ENCODE assay signal across 18 cellular contexts in genomic region chr2:190603374-190603773, GRCh38. TPM values are rescaled to one million over a fixed set of nuclear protein-coding genes. Genes with fewer than 3 reads are reported as not detected.
DNase-seq lines count a peak whose midpoint lies in the region; ATAC-seq, FAIRE-seq and TF ChIP-seq lines count a peak whose summit lies in the region.
"Had no signal": no experiment of that assay in that cellular context is flagged by ENCODE, and none has a peak within 500 bp of the region (broad histone marks: within the 10 kb centered on the region; RNA-seq: fewer than 3 reads in every experiment).

No MANE protein-coding gene starts in this region.

- peaks cover 0 to 10% of the 10 kb centered on the region in 2 experiments; a peak in 1 of 5 replicates for H3K27me3 ChIP-seq in HepG2 (ENCODE audit: control insufficient read depth in 1 of 2, insufficient read depth in 2 of 2, low read length in 2 of 2)
- H3K27me3 ChIP-seq in right lobe of liver: no peaks in the 10 kb centered on the region
- H3K27me3 ChIP-seq in GM23338 (ENCODE audit: insufficient read depth): no peaks in the 10 kb centered on the region

- ATAC-seq in HepG2 (no peak), right lobe of liver (no peak), GM23338 (no peak), left colon (no peak)

- peaks cover 7% of the 10 kb centered on the region for H3K4me1 Mint-ChIP-seq in activated CD4-positive, alpha-beta memory T cell treated with anti-CD3 and anti-CD28 coated beads for 36 hours (ENCODE audit: low read depth)
- peaks cover 5% of the 10 kb centered on the region for H3K4me1 Mint-ChIP-seq in GM23338

- H3K27ac ChIP-seq in HepG2 (ENCODE audit: extremely low read length, insufficient read depth, low read length) (no peak overlapping the region), right lobe of liver (no peak overlapping the region), GM23338 (ENCODE audit: low read depth) (no peak overlapping the region)
- H3K27ac ChIP-seq: C4-2B, PC-9 had no signal

- CTCF ChIA-PET in HepG2 (lab: Yijun Ruan, JAX; ENCODE audit: low intra/inter-chr PET ratio, low total read pairs): no interaction called here
- CTCF ChIA-PET in activated CD4-positive, alpha-beta memory T cell treated with anti-CD3 and anti-CD28 coated beads for 36 hours (lab: Charles Lee): no interaction called here

- H3K9me3 ChIP-seq in HepG2 (ENCODE audit: low read length) (no peaks in the 10 kb centered on the region), right lobe of liver (no peaks in the 10 kb centered on the region)

- 31% methylated on average over 5 of the region's 5 CpGs for WGBS in HepG2 (ENCODE audit: low lambda C conversion rate)
- WGBS in right lobe of liver (ENCODE audit: insufficient coverage, low coverage, low lambda C conversion rate, missing lambda C conversion rate): 80% methylated on average over 5 of the region's 5 CpGs

- no peak for TF ChIP-seq CTCF in HepG2 (CRISPR knock-in tag; IDR thresholded peaks at IDR 0.05)
- no peak for TF ChIP-seq CTCF in right lobe of liver (IDR thresholded peaks at IDR 0.05)
- no peak for TF ChIP-seq CTCF in GM23338 (conservative IDR thresholded peaks at IDR 0.05; ENCODE audit: low read depth in 2 of 2)

- no peaks in the 10 kb centered on the region for H3K36me3 Mint-ChIP-seq in activated CD4-positive, alpha-beta memory T cell treated with anti-CD3 and anti-CD28 coated beads for 36 hours
- no peaks in the 10 kb centered on the region; the same call in 2 of the 3 replicates for H3K36me3 Mint-ChIP-seq in GM23338 (ENCODE audit: low read depth)

- TF ChIP-seq EP300 in HepG2 (IDR thresholded peaks at IDR 0.05; ENCODE audit: low read depth in 2 of 2, low read length in 2 of 2) (no peak), HepG2 (CRISPR knock-in tag; IDR thresholded peaks at IDR 0.05; ENCODE audit: borderline replicate concordance) (no peak)

- peaks cover 2% of the 10 kb centered on the region for H3K27me3 Mint-ChIP-seq in activated CD4-positive, alpha-beta memory T cell treated with anti-CD3 and anti-CD28 coated beads for 36 hours
- H3K27me3 Mint-ChIP-seq in GM23338 (ENCODE audit: insufficient read depth, low read depth, poor library complexity): no peaks in the 10 kb centered on the region

- H3K79me2 ChIP-seq in HepG2 (ENCODE audit: insufficient read depth, low read length) (no peaks in the 10 kb centered on the region), GM23338 (replicated peaks; ENCODE audit: insufficient read depth) (no peaks in the 10 kb centered on the region)

- BruUV-seq in HepG2 (replicated peaks; lab: Mats Ljungman, UMichigan): no TSS peak

- intact Hi-C loops in HepG2 (cut with micrococcal nuclease; ENCODE audit: unreplicated experiment): loop anchor here (10.0 kb wide), 1 partner anchor 381 kb away; no protein-coding TSS in a partner anchor
- intact Hi-C loops in right lobe of liver (cut with DNase I): no loop called here
- intact Hi-C loops in activated CD4-positive, alpha-beta memory T cell treated with anti-CD3 and anti-CD28 coated beads for 36 hours (cut with micrococcal nuclease): no loop called here
- intact Hi-C loops in left colon (cut with DNase I, micrococcal nuclease): no loop called here

- TF ChIP-seq POLR2A in HepG2 (IDR thresholded peaks at IDR 0.05; ENCODE audit: insufficient read depth in 1 of 2, low read depth in 2 of 2, low read length in 2 of 2) (no peak), right lobe of liver (IDR thresholded peaks at IDR 0.05) (no peak)

- no peaks in the 10 kb centered on the region for H3F3A ChIP-seq in GM23338 (replicated peaks; ENCODE audit: low read depth)

- no peak for DNase-seq in HepG2 (ENCODE audit: low spot score)
- DNase-seq in right lobe of liver: no peak
- DNase-seq in globus pallidus (ENCODE audit: low spot score): peak; percentile 93
- peak in 47 of 56 donors; percentile 4 to 81 (median 52) for DNase-seq in nucleus accumbens (lab: John Stamatoyannopoulos, UW)
- DNase-seq in activated CD4-positive, alpha-beta memory T cell treated with anti-CD3 and anti-CD28 coated beads for 36 hours: no peak
- no peak for DNase-seq in GM23338 (ENCODE audit: low spot score)
- no peak for DNase-seq in SIG-M5 (lab: John Stamatoyannopoulos, UW)
- DNase-seq in left colon: no peak
- DNase-seq: DMS153, HCEC 1CT, KBM-7, NCI-H1092, NCI-H187, NCI-H446, NCI-H774, PC-9 had no signal

- H3K4me3 ChIP-seq in HepG2 (replicated peaks in 1 of 3; ENCODE audit: insufficient read depth in 1 of 3, low read depth in 2 of 3, low read length in 3 of 3): no peak overlapping the region
- H3K4me3 ChIP-seq in right lobe of liver: no peak overlapping the region
- no peak overlapping the region for H3K4me3 ChIP-seq in GM23338
- H3K4me3 ChIP-seq: PC-9 had no signal

- no peak for TF ChIP-seq RAD21 in HepG2 (CRISPR knock-in tag; IDR thresholded peaks at IDR 0.05)

- H3K4me2 ChIP-seq in HepG2 (ENCODE audit: low read depth, low read length) (no peak overlapping the region), GM23338 (no peak overlapping the region)
- H3K4me2 ChIP-seq: PC-9 had no signal

- POLR2A ChIA-PET in HepG2 (lab: Yijun Ruan, JAX): no interaction called here
- POLR2A ChIA-PET in activated CD4-positive, alpha-beta memory T cell treated with anti-CD3 and anti-CD28 coated beads for 36 hours (lab: Charles Lee): no interaction called here

- no peak overlapping the region for H3K27ac Mint-ChIP-seq in activated CD4-positive, alpha-beta memory T cell treated with anti-CD3 and anti-CD28 coated beads for 36 hours
- no peak overlapping the region for H3K27ac Mint-ChIP-seq in GM23338

- no peak overlapping the region for H3K4me3 Mint-ChIP-seq in activated CD4-positive, alpha-beta memory T cell treated with anti-CD3 and anti-CD28 coated beads for 36 hours
- no peak overlapping the region for H3K4me3 Mint-ChIP-seq in GM23338

- H3K9me2 ChIP-seq in GM23338 (ENCODE audit: insufficient read depth): no peaks in the 10 kb centered on the region

- no peak overlapping the region for H3K9ac ChIP-seq in HepG2 (ENCODE audit: insufficient read depth, low read depth, low read length)

- H3K4me1 ChIP-seq in HepG2 (ENCODE audit: insufficient read depth, low read length) (no peaks in the 10 kb centered on the region), right lobe of liver (no peaks in the 10 kb centered on the region), GM23338 (ENCODE audit: insufficient read depth) (no peaks in the 10 kb centered on the region)

- in situ Hi-C loops in HepG2 (cut with HindIII; ENCODE audit: extremely low pct_ligation_motif_present, low pct_unique_long_range_greater_than_20kb): no loop called here

- no peak overlapping the region for H2AFZ ChIP-seq in HepG2 (ENCODE audit: low read length)
- no peak overlapping the region for H2AFZ ChIP-seq in GM23338
- H2AFZ ChIP-seq: PC-9 had no signal

- H3K36me3 ChIP-seq in HepG2 (replicated peaks in 1 of 2; ENCODE audit: control insufficient read depth in 1 of 2, insufficient read depth in 2 of 2, low read length in 2 of 2): no peaks in the 10 kb centered on the region
- no peaks in the 10 kb centered on the region for H3K36me3 ChIP-seq in right lobe of liver
- H3K36me3 ChIP-seq in GM23338 (ENCODE audit: insufficient read depth): no peaks in the 10 kb centered on the region

- H4K20me1 ChIP-seq in HepG2 (ENCODE audit: insufficient read depth, low read length): no peaks in the 10 kb centered on the region
- H4K20me1 ChIP-seq in GM23338 (replicated peaks; ENCODE audit: insufficient read depth): no peaks in the 10 kb centered on the region

- no peak for FAIRE-seq in HepG2 (lab: Jason Lieb, UNC)
- FAIRE-seq: HTR-8/SVneo had no signal

- no peaks in the 10 kb centered on the region for H3K9me3 Mint-ChIP-seq in activated CD4-positive, alpha-beta memory T cell treated with anti-CD3 and anti-CD28 coated beads for 36 hours
- no peaks in the 10 kb centered on the region for H3K9me3 Mint-ChIP-seq in GM23338

TF ChIP-seq in HepG2, 621 proteins besides CTCF, POLR2A, EP300 and RAD21:
- TF ChIP-seq CEBPB (IDR thresholded peaks at IDR 0.05; ENCODE audit: borderline replicate concordance, low read depth, low read length) (peak; percentile 76), ZNF788 (CRISPR knock-in tag; IDR thresholded peaks at IDR 0.05; ENCODE audit: borderline replicate concordance) (no peak)

TF ChIP-seq in GM23338, 12 proteins besides CTCF, POLR2A, EP300 and RAD21:
- no peak for TF ChIP-seq NANOG (IDR thresholded peaks at IDR 0.05; ENCODE audit: borderline replicate concordance)

RNA-seq across cellular contexts. Expression of gene NAB1, which starts 45.5 kb away (rescaled TPM):
- total RNA-seq in HepG2 (2016; rRNA removed; fragmentation: Illumina TruSeq; extraction: Trizol) (46.0 and 51.2 TPM in 2 replicates), right lobe of liver (10 to 100 TPM; 22.0 to 29.9 (median 23.8) TPM), left colon (10 to 100 TPM; 21.9 to 30.9 TPM)
- total RNA-seq in HepG2 (2016; cell fraction: cytosol; rRNA removed; fragmentation: Illumina TruSeq; extraction: Trizol; ENCODE audit: low read depth): 139 and 176 TPM in 2 replicates
- total RNA-seq in HepG2 (2016; cell fraction: insoluble cytoplasmic fraction; rRNA removed; fragmentation: Illumina TruSeq; extraction: Trizol): 49.6 and 52.0 TPM in 2 replicates
- 123 and 139 TPM in 2 replicates for total RNA-seq in HepG2 (2016; cell fraction: membrane; rRNA removed; fragmentation: Illumina TruSeq; extraction: Trizol)
- total RNA-seq in HepG2 (2016; cell fraction: nucleus; rRNA removed; fragmentation: Illumina TruSeq; extraction: Trizol): 44.1 and 50.2 TPM in 2 replicates
- polyA plus RNA-seq in HepG2 (2011; rRNA removed) (19.6 and 24.5 TPM in 2 replicates), GM23338 (2016; fragmentation: Nextera tagmentation; extraction: Ambion mirVana) (8.3 and 10.4 TPM in 2 replicates)
- polyA plus RNA-seq in HepG2 (2011; cell fraction: cytosol; rRNA removed): 9.0 and 11.6 TPM in 2 replicates
- 38.8 and 42.4 TPM in 2 replicates for polyA plus RNA-seq in HepG2 (2011; cell fraction: nucleus; rRNA removed)
- polyA plus RNA-seq in HepG2 (2012): 23.4 and 23.6 TPM in 2 replicates
- 7.2 and 7.4 TPM in 2 replicates for polyA plus RNA-seq in HepG2 (2016; cell fraction: cytosol; fragmentation: Illumina TruSeq; extraction: Trizol; ENCODE audit: low read depth)
- 43.9 and 45.3 TPM in 2 replicates for polyA plus RNA-seq in HepG2 (2016; cell fraction: insoluble cytoplasmic fraction; fragmentation: Illumina TruSeq; extraction: Trizol; ENCODE audit: low read depth)
- polyA plus RNA-seq in HepG2 (2016; cell fraction: membrane; fragmentation: Illumina TruSeq; extraction: Trizol; ENCODE audit: low read depth): 24.2 and 27.5 TPM in 2 replicates
- polyA plus RNA-seq in HepG2 (2016; cell fraction: nucleus; fragmentation: Illumina TruSeq; extraction: Trizol; ENCODE audit: insufficient read depth, low read depth): 72.5 and 83.7 TPM in 2 replicates
- polyA minus RNA-seq in HepG2 (2011; rRNA and poly(A)+ RNA removed; ENCODE audit: low replicate concordance): 18.6 and 50.1 TPM in 2 replicates
- 28.5 and 29.1 TPM in 2 replicates for polyA minus RNA-seq in HepG2 (2011; cell fraction: cytosol; rRNA and poly(A)+ RNA removed)
- 33.7 and 45.5 TPM in 2 replicates for polyA minus RNA-seq in HepG2 (2011; cell fraction: nucleus; rRNA and poly(A)+ RNA removed)
- 10 to 100 TPM; 48.7 to 51.5 TPM for total RNA-seq in activated CD4-positive, alpha-beta memory T cell treated with anti-CD3 and anti-CD28 coated beads for 36 hours
- total RNA-seq in GM23338 (2014; rRNA removed; shearing (Covaris generic)): 35.9 and 40.2 TPM in 2 replicates

Comparison
In these comparisons a context has a peak if more than half of its experiments do, and no peak if none do; other contexts are left out.
1. DNase-seq: peak in globus pallidus (single experiment) and nucleus accumbens (47 of 56); none in HepG2 (single experiment), right lobe of liver (0 of 3), activated CD4-positive, alpha-beta memory T cell treated with anti-CD3 and anti-CD28 coated beads for 36 hours (single experiment), GM23338 (single experiment), SIG-M5 (single experiment) and left colon (0 of 2).